In the genomic region with DNA sequence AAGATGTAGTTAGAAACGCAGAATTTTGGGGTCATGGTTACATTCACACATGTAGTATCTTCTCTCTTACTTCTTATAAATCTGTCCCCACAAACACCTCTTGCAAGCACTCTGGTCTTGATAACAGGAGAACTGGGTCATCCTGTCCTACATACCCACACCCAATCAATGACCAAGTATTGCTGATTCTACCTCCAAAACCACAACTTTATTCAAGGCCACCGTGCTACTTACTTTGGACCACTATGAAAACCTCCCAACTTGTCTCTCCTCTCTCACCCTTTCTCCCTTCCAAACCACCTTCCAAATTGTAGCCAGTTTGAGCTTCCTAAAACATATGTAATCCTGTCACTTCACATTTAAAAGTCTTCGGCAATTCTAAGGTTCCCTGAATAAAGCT, we compare ENCODE assay signal across 26 cellular contexts. TPM values are rescaled to one million over a fixed set of nuclear protein-coding genes. Genes with fewer than 3 reads are reported as not detected.
DNase-seq lines count a peak whose midpoint lies in the region; TF ChIP-seq lines count a peak whose summit lies in the region.
"Had no signal": no experiment of that assay in that cellular context is flagged by ENCODE, and none has a peak within 500 bp of the region (broad histone marks: within the 10 kb centered on the region; RNA-seq: fewer than 3 reads in every experiment).

No MANE protein-coding gene starts in this region.

- WGBS in esophagus muscularis mucosa: 81% methylated on average over 3 of the region's 3 CpGs

- no peaks in the 10 kb centered on the region for H3K9me3 ChIP-seq in esophagus muscularis mucosa
- H3K9me3 ChIP-seq in osteoblast (ENCODE audit: low read depth, low read length): no peaks in the 10 kb centered on the region
- H3K9me3 ChIP-seq: BE2C, BLaER1 had no signal

- DNase-seq in esophagus muscularis mucosa (ENCODE audit: extremely low spot score) (peak; percentile 72), osteoblast (ENCODE audit: insufficient read length, low spot score, missing footprints) (peak; percentile 61), NCI-H226 (no peak), NCI-H1694 (lab: John Stamatoyannopoulos, UW) (no peak), NCI-H2171 (lab: John Stamatoyannopoulos, UW) (no peak)
- DNase-seq: 8988T; ACHN; BE2C; C1 segment of cervical spinal cord; CD4-positive, alpha-beta memory T cell; CD4-positive, CD25-positive, alpha-beta regulatory T cell; CD8-positive, alpha-beta memory T cell; COR-L47; DMS 273 treated with DMSO at 0.1 percent for 48 hours; DMS153; DMS53; DMS79; DND-41; EL; GDM1 had no signal

- H3K27me3 ChIP-seq in esophagus muscularis mucosa: peaks cover 0 to 39% (median 0%) of the 10 kb centered on the region in 4 donors
- H3K27me3 ChIP-seq in osteoblast (ENCODE audit: insufficient read depth, low read length): no peaks in the 10 kb centered on the region
- H3K27me3 ChIP-seq: BE2C, BLaER1 had no signal

- H3K4me2 ChIP-seq in osteoblast (ENCODE audit: insufficient read depth, low read length): no peak overlapping the region
- H3K4me2 ChIP-seq: BLaER1 had no signal

- TF ChIP-seq POLR2A in esophagus muscularis mucosa (IDR thresholded peaks at IDR 0.05; ENCODE audit: low read depth): no peak

- H4K20me1 ChIP-seq in osteoblast (ENCODE audit: insufficient read depth, low read length): no peaks in the 10 kb centered on the region
- H4K20me1 ChIP-seq: BLaER1 had no signal

- no peak overlapping the region for H2AFZ ChIP-seq in osteoblast (ENCODE audit: low read length)

- no peak for TF ChIP-seq EP300 in esophagus muscularis mucosa (IDR thresholded peaks at IDR 0.05)

- H3K36me3 ChIP-seq in esophagus muscularis mucosa (no peaks in the 10 kb centered on the region), osteoblast (ENCODE audit: insufficient read depth, low read length) (no peaks in the 10 kb centered on the region)
- H3K36me3 ChIP-seq: BE2C, BLaER1 had no signal

- no peaks in the 10 kb centered on the region for H3K79me2 ChIP-seq in osteoblast (ENCODE audit: insufficient read depth, low read length)

- H3K27ac ChIP-seq in VCaP: peak overlapping the region; percentile 69
- H3K27ac ChIP-seq in esophagus muscularis mucosa (replicated peaks in 1 of 4): no peak overlapping the region
- H3K27ac ChIP-seq in osteoblast (ENCODE audit: low read depth, low read length): no peak overlapping the region
- H3K27ac ChIP-seq: BLaER1 had no signal

- H3K4me1 ChIP-seq in esophagus muscularis mucosa: peaks cover 0 to 6% (median 3%) of the 10 kb centered on the region in 4 donors
- no peaks in the 10 kb centered on the region for H3K4me1 ChIP-seq in osteoblast (ENCODE audit: insufficient read depth, low read length)
- H3K4me1 ChIP-seq: BE2C had no signal

- H3K4me3 ChIP-seq in esophagus muscularis mucosa: no peak overlapping the region
- H3K4me3 ChIP-seq in osteoblast (ENCODE audit: insufficient read depth, low read length): no peak overlapping the region
- H3K4me3 ChIP-seq: BLaER1, GM12878 had no signal

- TF ChIP-seq CTCF in VCaP (conservative IDR thresholded peaks at IDR 0.05) (no peak), esophagus muscularis mucosa (IDR thresholded peaks at IDR 0.05) (no peak), osteoblast (IDR thresholded peaks at IDR 0.05; ENCODE audit: extremely low read depth, low read depth, low read length) (no peak)

- intact Hi-C loops in esophagus muscularis mucosa (cut with DNase I): no loop called here

RNA-seq across cellular contexts. Expression of gene SERPINA11, which starts 5.4 kb away (rescaled TPM):
- not detected for total RNA-seq in esophagus muscularis mucosa
- total RNA-seq in osteoblast: not detected in 2 replicates
- total RNA-seq: A673; CD4-positive, alpha-beta memory T cell; CD4-positive, CD25-positive, alpha-beta regulatory T cell; CD8-positive, alpha-beta memory T cell; Daoy; G401; GM12878 had no signal

RNA-seq across cellular contexts. Expression of gene SERPINA9, which starts 28.8 kb away (rescaled TPM):
- not detected for total RNA-seq in esophagus muscularis mucosa
- total RNA-seq in osteoblast: under 0.01 and 0.29 TPM in 2 replicates
- total RNA-seq: A673; CD4-positive, alpha-beta memory T cell; CD4-positive, CD25-positive, alpha-beta regulatory T cell; CD8-positive, alpha-beta memory T cell; G401; GM12878 had no signal

RNA-seq across cellular contexts. Expression of gene SERPINA1, which starts 58.8 kb away (rescaled TPM):
- total RNA-seq in esophagus muscularis mucosa: 10 to 100 TPM in 1 of 4 donors, 1 to 10 TPM in 3; 1.7 to 20.2 (median 2.2) TPM
- 0.29 and 1.4 TPM in 2 replicates for total RNA-seq in osteoblast
- total RNA-seq: A673; CD4-positive, CD25-positive, alpha-beta regulatory T cell; G401 had no signal

Comparison
In these comparisons a context has a peak if more than half of its experiments do, and no peak if none do; other contexts are left out.
1. DNase-seq: peak in esophagus muscularis mucosa (single experiment) and osteoblast (single experiment); none in NCI-H226 (single experiment), NCI-H1694 (single experiment) and NCI-H2171 (single experiment).